10 cellular contexts compared by ENCODE assay signal in genomic region chr20:50265245-50265946, GRCh38.
"Had no signal": no experiment of that assay in that cellular context is flagged by ENCODE, and none has a peak within 500 bp of the region (broad histone marks: within the 10 kb centered on the region; RNA-seq: fewer than 3 reads in every experiment).

No MANE protein-coding gene starts in this region.

- H3K9me3 Mint-ChIP-seq: activated CD4-positive, alpha-beta memory T cell treated with anti-CD3 and anti-CD28 coated beads for 36 hours; activated naive CD4-positive, alpha-beta T cell treated with anti-CD3 and anti-CD28 coated beads, Interleukin-2, amount 10 ng/mL, durations not matched to agents 7 days and 5 days; mesothelial cell of epicardium; stimulated activated effector memory CD8-positive, alpha-beta T cell treated with anti-CD3 and anti-CD28 coated beads, Interleukin-12 subunit alpha, Interleukin-12 subunit beta, amount 100 ng/mL, for 72 hours had no signal

- H3K36me3 Mint-ChIP-seq: activated CD4-positive, alpha-beta memory T cell treated with anti-CD3 and anti-CD28 coated beads for 36 hours; activated naive CD4-positive, alpha-beta T cell treated with anti-CD3 and anti-CD28 coated beads, Interleukin-2, amount 10 ng/mL, durations not matched to agents 7 days and 5 days; mesothelial cell of epicardium; stimulated activated effector memory CD8-positive, alpha-beta T cell treated with anti-CD3 and anti-CD28 coated beads, Interleukin-12 subunit alpha, Interleukin-12 subunit beta, amount 100 ng/mL, for 72 hours had no signal

- H3K36me3 ChIP-seq: tibial nerve had no signal

- H3K27ac ChIP-seq: hepatocyte had no signal

- H3K4me3 Mint-ChIP-seq: activated CD4-positive, alpha-beta memory T cell treated with anti-CD3 and anti-CD28 coated beads for 36 hours; activated naive CD4-positive, alpha-beta T cell treated with anti-CD3 and anti-CD28 coated beads, Interleukin-2, amount 10 ng/mL, durations not matched to agents 7 days and 5 days; mesothelial cell of epicardium; stimulated activated effector memory CD8-positive, alpha-beta T cell treated with anti-CD3 and anti-CD28 coated beads, Interleukin-12 subunit alpha, Interleukin-12 subunit beta, amount 100 ng/mL, for 72 hours had no signal

- H3K9me3 ChIP-seq: tibial nerve had no signal

- ATAC-seq: stimulated activated effector memory CD8-positive, alpha-beta T cell treated with anti-CD3 and anti-CD28 coated beads, Interleukin-12 subunit alpha, Interleukin-12 subunit beta, amount 100 ng/mL, for 72 hours had no signal

- H3K27ac Mint-ChIP-seq: activated CD4-positive, alpha-beta memory T cell treated with anti-CD3 and anti-CD28 coated beads for 36 hours; activated naive CD4-positive, alpha-beta T cell treated with anti-CD3 and anti-CD28 coated beads, Interleukin-2, amount 10 ng/mL, durations not matched to agents 7 days and 5 days; mesothelial cell of epicardium; stimulated activated effector memory CD8-positive, alpha-beta T cell treated with anti-CD3 and anti-CD28 coated beads, Interleukin-12 subunit alpha, Interleukin-12 subunit beta, amount 100 ng/mL, for 72 hours had no signal

- H3K27me3 ChIP-seq: hepatocyte, tibial nerve had no signal

- H3K4me3 ChIP-seq: hepatocyte, skin epidermis, tibial nerve had no signal

- DNase-seq: activated CD4-positive, alpha-beta memory T cell treated with anti-CD3 and anti-CD28 coated beads for 36 hours; activated CD4-positive, CD25-positive, alpha-beta regulatory T cell treated with anti-CD3 and anti-CD28 coated beads, Interleukin-2, amount 50 U/mL, for 72 hours; activated naive CD4-positive, alpha-beta T cell treated with anti-CD3 and anti-CD28 coated beads, Interleukin-2, amount 10 ng/mL, durations not matched to agents 7 days and 5 days; central memory CD4-positive, alpha-beta T cell; cortex of kidney had no signal
